12 cellular contexts compared by ENCODE assay signal in the genomic region with DNA sequence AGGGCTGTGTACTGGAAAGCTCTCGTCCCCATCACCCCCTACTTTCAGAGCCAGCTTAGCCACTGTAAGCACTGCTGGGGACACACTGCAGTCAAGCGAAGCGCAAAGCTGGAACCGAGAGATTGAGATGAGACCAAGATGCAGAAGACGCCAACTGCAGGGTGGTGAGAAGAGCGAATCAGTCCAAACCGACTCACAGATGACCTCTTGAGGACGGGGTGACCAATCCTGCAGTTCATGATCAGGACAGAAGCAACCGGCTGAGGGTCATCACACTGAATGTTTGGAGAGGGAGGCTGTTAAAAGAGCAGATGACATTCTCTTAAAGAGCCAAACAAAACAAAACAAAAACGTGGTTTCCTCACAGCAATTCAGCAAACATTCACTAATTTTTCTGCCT. TPM values are rescaled to one million over a fixed set of nuclear protein-coding genes. Genes with fewer than 3 reads are reported as not detected.
DNase-seq lines count a peak whose midpoint lies in the region; ATAC-seq, FAIRE-seq and TF ChIP-seq lines count a peak whose summit lies in the region.
"Had no signal": no experiment of that assay in that cellular context is flagged by ENCODE, and none has a peak within 500 bp of the region (broad histone marks: within the 10 kb centered on the region; RNA-seq: fewer than 3 reads in every experiment).

No MANE protein-coding gene starts in this region.

- H3K27ac ChIP-seq in GM12878 (ENCODE audit: control insufficient read depth, insufficient read depth) (no peak overlapping the region), coronary artery (no peak overlapping the region)

- intact Hi-C loops in GM12878 (cut with micrococcal nuclease; ENCODE audit: unreplicated experiment), result loop anchor here (2.0 to 10.0 kb wide), 4 partner anchors 49 to 687 kb away; no protein-coding TSS in a partner anchor

- H3K9me3 ChIP-seq in GM12878 (replicated peaks; ENCODE audit: control insufficient read depth, insufficient read depth, low read length), result no peaks in the 10 kb centered on the region

- no peak overlapping the region for H3K4me3 ChIP-seq in GM12878
- H3K4me3 ChIP-seq in coronary artery, result no peak overlapping the region

- peaks cover 3% of the 10 kb centered on the region for H3K36me3 Mint-ChIP-seq in progenitor cell of endocrine pancreas (ENCODE audit: insufficient read depth)

- no TSS peak for BruUV-seq in GM12878 (replicated peaks; lab: Mats Ljungman, UMichigan)

- peak; percentile 60 for TF ChIP-seq RAD21 in GM12878 (IDR thresholded peaks at IDR 0.05; ENCODE audit: insufficient read depth, low read depth, low read length)

- ATAC-seq in HG02973 (IDR thresholded peaks at IDR 0.05; ENCODE audit: unreplicated experiment), result peak; percentile 50
- ATAC-seq in GM12878, result peak; percentile 98
- no peak for ATAC-seq in GM19452 (IDR thresholded peaks at IDR 0.05; ENCODE audit: unreplicated experiment)
- no peak for ATAC-seq in GM21526 (IDR thresholded peaks at IDR 0.05; ENCODE audit: low FRiP score, unreplicated experiment)

- CTCF ChIA-PET in GM12878 (lab: Yijun Ruan, JAX), result interaction anchor here (0.7 to 9.7 kb wide), 18 partner anchors 9 to 213 kb away, joined by 3 to 105 read pairs (median 4); a partner anchor contains a TSS

- peaks cover 7% of the 10 kb centered on the region; the same call in 1 of the 2 replicates for H3K4me1 ChIP-seq in GM12878 (ENCODE audit: control insufficient read depth, insufficient read depth, low read length)

- TF ChIP-seq CTCF in GM12878 (IDR thresholded peaks at IDR 0.05 in 2 of 3, conservative IDR thresholded peaks at IDR 0.05 in 1 of 3; ENCODE audit: control insufficient read depth in 2 of 3, extremely low read depth in 1 of 3, insufficient read depth in 1 of 3, low read depth in 3 of 3, low read length in 3 of 3) (peak; percentile 44 to 62 (median 48); a peak in 4 of 6 replicates), progenitor cell of endocrine pancreas (IDR thresholded peaks at IDR 0.05; ENCODE audit: unreplicated experiment) (no peak), coronary artery (IDR thresholded peaks at IDR 0.05) (no peak)

- WGBS in GM12878 (ENCODE audit: insufficient coverage, insufficient replicate concordance, low lambda C conversion rate, missing lambda C conversion rate), result 7% methylated on average over 10 of the region's 10 CpGs

- H4K20me1 ChIP-seq in GM12878 (ENCODE audit: control insufficient read depth, insufficient read depth), result no peaks in the 10 kb centered on the region

- H3K27me3 ChIP-seq in GM12878 (replicated peaks in 1 of 2; ENCODE audit: control insufficient read depth in 2 of 2, insufficient read depth in 2 of 2, low read length in 1 of 2), result no peaks in the 10 kb centered on the region

- DNase-seq in GM12891 (ENCODE audit: insufficient read length, low spot score) (no peak), GM12878 (ENCODE audit: low read depth, low spot score) (peak; percentile 60), progenitor cell of endocrine pancreas (ENCODE audit: low spot score, unreplicated experiment) (no peak), coronary artery (ENCODE audit: low spot score) (no peak), amygdala (lab: John Stamatoyannopoulos, UW) (no peak)
- DNase-seq: kidney glomerular epithelial cell, SHP77 treated with DMSO at 0.1 percent for 48 hours, small intestine had no signal

- no peak overlapping the region for H2AFZ ChIP-seq in GM12878 (ENCODE audit: control insufficient read depth, low read depth, low read length)

- H3K4me3 Mint-ChIP-seq in progenitor cell of endocrine pancreas (ENCODE audit: low read depth), result no peak overlapping the region

- TF ChIP-seq EP300 in GM12878 (IDR thresholded peaks at IDR 0.05; ENCODE audit: borderline replicate concordance in 1 of 2, control insufficient read depth in 1 of 2, low read depth in 2 of 2, low read length in 2 of 2), result no peak

- H3K79me2 ChIP-seq in GM12878 (ENCODE audit: control insufficient read depth, insufficient read depth, low read length), result peaks cover 6% of the 10 kb centered on the region; the same call in 1 of the 2 replicates

- no peak overlapping the region for H3K9ac ChIP-seq in GM12878 (ENCODE audit: control insufficient read depth, insufficient read depth, low read length)

- H3K27ac Mint-ChIP-seq in progenitor cell of endocrine pancreas, result peak overlapping the region; percentile 14

- SMC1A ChIA-PET in GM12878 (lab: Charles Lee; ENCODE audit: uncharacterized antibody, unreplicated experiment), result interaction anchor here (0.6 to 10.8 kb wide), 12 partner anchors 8 to 130 kb away, joined by 3 to 255 read pairs (median 4); a partner anchor contains a TSS

- TF ChIP-seq POLR2A in GM12891 (IDR thresholded peaks at IDR 0.05; ENCODE audit: low read depth, low read length) (no peak), GM12878 (IDR thresholded peaks at IDR 0.05; ENCODE audit: low read depth, low read length) (no peak)

- no peaks in the 10 kb centered on the region for H3K36me3 ChIP-seq in GM12878 (ENCODE audit: control insufficient read depth in 2 of 2, insufficient read depth in 2 of 2, low read length in 1 of 2)

- peaks cover 7% of the 10 kb centered on the region for H3K27me3 Mint-ChIP-seq in progenitor cell of endocrine pancreas

- no peaks in the 10 kb centered on the region for H3K4me1 Mint-ChIP-seq in progenitor cell of endocrine pancreas (ENCODE audit: low read depth)

- no peak overlapping the region for H3K4me2 ChIP-seq in GM12878 (ENCODE audit: control insufficient read depth, insufficient read depth)

- POLR2A ChIA-PET in GM12878 (lab: Charles Lee), result interaction anchor here (1.1 kb wide), 1 partner anchor 96 kb away, joined by 3 read pairs; a partner anchor contains a TSS

- no peaks in the 10 kb centered on the region for H3K9me3 Mint-ChIP-seq in progenitor cell of endocrine pancreas (ENCODE audit: low read depth)

- RAD21 ChIA-PET in GM12878 (lab: Charles Lee; ENCODE audit: unreplicated experiment), result interaction anchor here (1.1 to 2.1 kb wide), 9 partner anchors 8 to 95 kb away, joined by 3 to 12 read pairs (median 5); a partner anchor contains a TSS

- FAIRE-seq in GM12891 (lab: Jason Lieb, UNC), result peak; percentile 94
- peak; percentile 49 for FAIRE-seq in GM12878 (lab: Jason Lieb, UNC)
- FAIRE-seq: G401.6, small intestine had no signal

- in situ Hi-C loops in GM12878 (cut with MboI), result no loop called here

TF ChIP-seq in GM12891, 5 proteins besides CTCF, POLR2A, EP300 and RAD21:
- TF ChIP-seq POLR2AphosphoS5 (IDR thresholded peaks at IDR 0.05; ENCODE audit: low read depth, low read length) (no peak), POU2F2 (IDR thresholded peaks at IDR 0.05; ENCODE audit: low read depth, low read length) (no peak), TAF1 (IDR thresholded peaks at IDR 0.05; ENCODE audit: low read depth, low read length) (no peak), SPI1 (IDR thresholded peaks at IDR 0.05; ENCODE audit: low read depth, low read length) (no peak), PAX5 (IDR thresholded peaks at IDR 0.05; ENCODE audit: insufficient read depth, low read length, severe bottlenecking) (peak; percentile 23)

TF ChIP-seq in GM12878, 131 proteins besides CTCF, POLR2A, EP300 and RAD21 (continues in another document):
- TF ChIP-seq IRF4 (IDR thresholded peaks at IDR 0.05; ENCODE audit: low read depth, low read length) (peak; percentile 51; the same call in 1 of the 2 replicates), POU2F2 (IDR thresholded peaks at IDR 0.05; ENCODE audit: borderline replicate concordance, low read depth, low read length) (peak; percentile 23; the same call in 1 of the 3 replicates), CBFB (IDR thresholded peaks at IDR 0.05; ENCODE audit: low read depth) (no peak), YY1 (IDR thresholded peaks at IDR 0.05; ENCODE audit: low read depth, low read length) (peak; percentile 17; the same call in 1 of the 2 replicates), PAX5 (IDR thresholded peaks at IDR 0.05; ENCODE audit: borderline replicate concordance, low read depth, low read length) (0 out of 2 replicates have a peak, but pooled peaks have one; percentile 49)

RNA-seq across cellular contexts. Expression of a gene that starts 8.5 kb away (rescaled TPM):
- 3.9 TPM for polyA plus RNA-seq in GM12891 (2012; ENCODE audit: low read depth, missing spikeins)
- 10.4 and 13.0 TPM in 2 replicates for total RNA-seq in GM12878 (2013; cell fraction: nucleolus; rRNA removed)
- total RNA-seq in GM12878 (2014; rRNA removed), result 14.9 and 16.5 TPM in 2 replicates
- 11.7 and 13.1 TPM in 2 replicates for total RNA-seq in GM12878 (2014; rRNA removed; fragmentation: Illumina TruSeq; extraction: Trizol)
- total RNA-seq in GM12878 (2021), result 16.5 and 18.0 TPM in 2 replicates
- 3.8 TPM for polyA plus RNA-seq in GM12878 (2011; ENCODE audit: low read depth)
- 6.1 and 7.1 TPM in 2 replicates for polyA plus RNA-seq in GM12878 (2011; rRNA removed)
- 5.5 and 6.8 TPM in 2 replicates for polyA plus RNA-seq in GM12878 (2011; cell fraction: cytosol; rRNA removed)
- polyA plus RNA-seq in GM12878 (2011; cell fraction: nucleus; rRNA removed), result 3.7 and 5.2 TPM in 2 replicates
- polyA plus RNA-seq in GM12878 (2012), result 4.2 and 4.6 TPM in 2 replicates
- 13.4 and 16.4 TPM in 2 replicates for polyA plus RNA-seq in GM12878 (2014; fragmentation: Illumina TruSeq; extraction: Trizol)
- polyA plus RNA-seq in GM12878 (2014; fragmentation: Nextera tagmentation; extraction: Ambion mirVana), result under 1 TPM; 0.80 to 0.97 TPM
- 11.4 and 12.2 TPM in 2 replicates for polyA plus RNA-seq in GM12878 (2014; rRNA removed)
- polyA plus RNA-seq in GM12878 (2016; fragmentation: Nextera tagmentation; extraction: Ambion mirVana), result 1 to 10 TPM; 8.7 TPM
- polyA minus RNA-seq in GM12878 (2011; rRNA and poly(A)+ RNA removed), result 10.6 and 11.2 TPM in 2 replicates
- polyA minus RNA-seq in GM12878 (2011; cell fraction: cytosol; rRNA and poly(A)+ RNA removed), result 6.1 and 10.3 TPM in 2 replicates
- polyA minus RNA-seq in GM12878 (2011; cell fraction: nucleus; rRNA and poly(A)+ RNA removed), result 5.2 and 10.4 TPM in 2 replicates
- 8.5 and 8.6 TPM in 2 replicates for total RNA-seq in progenitor cell of endocrine pancreas

RNA-seq across cellular contexts. Expression of a gene that starts 36.2 kb away (rescaled TPM):
- 14.0 TPM for polyA plus RNA-seq in GM12891 (2012; ENCODE audit: low read depth, missing spikeins)
- total RNA-seq in GM12878 (2013; cell fraction: nucleolus; rRNA removed), result 276 and 346 TPM in 2 replicates
- total RNA-seq in GM12878 (2014; rRNA removed) (22.5 and 25.2 TPM in 2 replicates), GM12878 (2014; rRNA removed; fragmentation: Illumina TruSeq; extraction: Trizol) (17.9 and 20.0 TPM in 2 replicates), GM12878 (2021) (24.8 and 27.2 TPM in 2 replicates), progenitor cell of endocrine pancreas (0.89 and 0.95 TPM in 2 replicates)
- 28.3 TPM for polyA plus RNA-seq in GM12878 (2011; ENCODE audit: low read depth)
- polyA plus RNA-seq in GM12878 (2011; rRNA removed) (5.1 and 10.0 TPM in 2 replicates), GM12878 (2014; fragmentation: Illumina TruSeq; extraction: Trizol) (18.4 and 28.8 TPM in 2 replicates), GM12878 (2014; fragmentation: Nextera tagmentation; extraction: Ambion mirVana) (10 to 100 TPM in 1 of 2 experiments, 1 to 10 TPM in 1; 6.9 to 14.2 TPM), GM12878 (2014; rRNA removed) (18.1 and 22.5 TPM in 2 replicates), GM12878 (2016; fragmentation: Nextera tagmentation; extraction: Ambion mirVana) (10 to 100 TPM; 19.1 to 23.1 TPM)
- 18.6 TPM in 2 replicates for polyA plus RNA-seq in GM12878 (2011; cell fraction: cytosol; rRNA removed)
- polyA plus RNA-seq in GM12878 (2011; cell fraction: nucleus; rRNA removed), result 28.6 and 31.4 TPM in 2 replicates
- polyA plus RNA-seq in GM12878 (2012), result 23.7 and 37.9 TPM in 2 replicates
- 8.0 and 11.7 TPM in 2 replicates for polyA minus RNA-seq in GM12878 (2011; rRNA and poly(A)+ RNA removed)
- polyA minus RNA-seq in GM12878 (2011; cell fraction: cytosol; rRNA and poly(A)+ RNA removed), result 5.5 and 5.7 TPM in 2 replicates
- polyA minus RNA-seq in GM12878 (2011; cell fraction: nucleus; rRNA and poly(A)+ RNA removed), result 5.7 and 10.2 TPM in 2 replicates

Comparison
In these comparisons a context has a peak if more than half of its experiments do, and no peak if none do; other contexts are left out.
1. ATAC-seq: peak in HG02973 (single experiment) and GM12878 (single experiment); none in GM19452 (single experiment) and GM21526 (single experiment).
2. CTCF ChIP-seq: peak in GM12878 (3 of 3); none in progenitor cell of endocrine pancreas (single experiment) and coronary artery (single experiment).